In genomic region chr2:16718551-16719404, GRCh38 we compare ENCODE assay signal across 13 cellular contexts.
"Had no signal": no experiment of that assay in that cellular context is flagged by ENCODE, and none has a peak within 500 bp of the region (broad histone marks: within the 10 kb centered on the region; RNA-seq: fewer than 3 reads in every experiment).

No MANE protein-coding gene starts in this region.

- H3K9me3 ChIP-seq: ovary, transverse colon had no signal

- DNase-seq: activated CD4-positive, alpha-beta T cell treated with anti-CD3 and anti-CD28 coated beads for 48 hours; activated CD8-positive, alpha-beta memory T cell treated with anti-CD3 and anti-CD28 coated beads, Interleukin-2, amount 50 U/mL, for 48 hours; activated CD8-positive, alpha-beta T cell treated with anti-CD3 and anti-CD28 coated beads, Interleukin-2, amount 10 ng/mL, durations not matched to agents 7 days and 5 days; activated naive CD8-positive, alpha-beta T cell treated with anti-CD3 and anti-CD28 coated beads, Interleukin-2, amount 50 U/mL, for 24 hours; effector memory CD8-positive, alpha-beta T cell; immature natural killer cell; left colon; ovary; transverse colon had no signal

- FAIRE-seq: astrocyte had no signal

- H3K4me3 ChIP-seq: ovary, skin epidermis, transverse colon had no signal

- H3K36me3 Mint-ChIP-seq: immature natural killer cell had no signal

- H3K27ac ChIP-seq: epithelial cell of prostate, ovary, skin epidermis, transverse colon had no signal

- H3K4me1 Mint-ChIP-seq: activated naive CD8-positive, alpha-beta T cell treated with anti-CD3 and anti-CD28 coated beads, Interleukin-2, amount 50 U/mL, for 24 hours had no signal

- H3K27ac Mint-ChIP-seq: activated CD8-positive, alpha-beta T cell treated with anti-CD3 and anti-CD28 coated beads, Interleukin-2, amount 10 ng/mL, durations not matched to agents 7 days and 5 days; activated naive CD8-positive, alpha-beta T cell treated with anti-CD3 and anti-CD28 coated beads, Interleukin-2, amount 50 U/mL, for 24 hours; effector memory CD8-positive, alpha-beta T cell; immature natural killer cell had no signal

- H3K36me3 ChIP-seq: ovary, transverse colon had no signal

- H3K4me1 ChIP-seq: transverse colon had no signal

- ATAC-seq: activated CD8-positive, alpha-beta T cell treated with anti-CD3 and anti-CD28 coated beads, Interleukin-2, amount 10 ng/mL, durations not matched to agents 7 days and 5 days; activated naive CD8-positive, alpha-beta T cell treated with anti-CD3 and anti-CD28 coated beads, Interleukin-2, amount 50 U/mL, for 24 hours; effector memory CD8-positive, alpha-beta T cell; left colon had no signal

- H3K9me3 Mint-ChIP-seq: activated naive CD8-positive, alpha-beta T cell treated with anti-CD3 and anti-CD28 coated beads, Interleukin-2, amount 50 U/mL, for 24 hours; effector memory CD8-positive, alpha-beta T cell; immature natural killer cell; neural crest cell had no signal

- H3K27me3 ChIP-seq: ovary, transverse colon had no signal

- H3K4me3 Mint-ChIP-seq: activated CD8-positive, alpha-beta T cell treated with anti-CD3 and anti-CD28 coated beads, Interleukin-2, amount 10 ng/mL, durations not matched to agents 7 days and 5 days; activated naive CD8-positive, alpha-beta T cell treated with anti-CD3 and anti-CD28 coated beads, Interleukin-2, amount 50 U/mL, for 24 hours; effector memory CD8-positive, alpha-beta T cell; immature natural killer cell; neural crest cell had no signal
